ENCODE assay signal across 8 cellular contexts in the genomic region with DNA sequence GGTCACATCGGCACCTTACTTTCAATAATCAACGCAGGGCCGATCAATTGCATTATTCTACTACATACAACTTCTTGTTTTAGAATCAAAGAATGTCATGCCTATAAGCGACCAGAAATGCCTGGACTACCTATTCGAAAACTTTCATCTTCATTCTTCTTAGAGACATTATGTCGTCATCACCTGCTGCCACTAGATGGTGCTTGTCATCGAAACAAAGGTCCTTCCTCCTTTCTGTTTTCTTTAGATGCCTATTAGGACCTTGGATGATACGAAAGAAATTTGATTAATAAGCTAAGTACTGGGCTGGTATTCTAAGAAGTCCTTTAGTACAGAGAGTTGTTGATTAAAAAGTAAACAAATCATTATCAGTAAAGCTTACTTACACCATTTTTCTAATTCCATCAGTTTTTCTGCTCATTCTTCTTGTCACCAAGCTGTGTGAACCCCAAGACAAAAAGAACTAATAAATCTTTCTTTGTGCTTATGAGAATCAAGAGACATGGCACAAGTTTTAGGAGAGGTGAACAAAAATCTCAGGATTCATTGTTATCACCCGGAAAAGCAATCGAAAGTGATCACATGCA.
A peak's percentile ranks its signal among the peaks of the same experiment; 100 is the strongest.
DNase-seq lines count a peak whose midpoint lies in the region; ATAC-seq lines count a peak whose summit lies in the region.

No MANE protein-coding gene starts in this region.

- CTCF ChIA-PET in activated CD8-positive, alpha-beta memory T cell treated with anti-CD3 and anti-CD28 coated beads, Interleukin-2, amount 10 ng/mL, durations not matched to agents 7 days and 5 days (lab: Charles Lee), result interaction anchor here (0.6 to 2.2 kb wide), 11 partner anchors 11 to 576 kb away, joined by 3 to 11 read pairs (median 4); no protein-coding TSS in a partner anchor

- H3K4me1 Mint-ChIP-seq in activated CD8-positive, alpha-beta memory T cell treated with anti-CD3 and anti-CD28 coated beads, Interleukin-2, amount 10 ng/mL, durations not matched to agents 7 days and 5 days, result peaks cover 25% of the 10 kb centered on the region
- H3K4me1 Mint-ChIP-seq in stimulated activated naive B cell treated with anti-CD40 and anti-IgM and Interleukin-4, amounts not matched to agents 10 μg/mL and 1 μg/mL and 100 μg/mL, for 72 hours, result peaks cover 13 to 24% of the 10 kb centered on the region in 2 donors

- no peaks in the 10 kb centered on the region for H3K36me3 Mint-ChIP-seq in activated CD8-positive, alpha-beta memory T cell treated with anti-CD3 and anti-CD28 coated beads, Interleukin-2, amount 10 ng/mL, durations not matched to agents 7 days and 5 days
- no peaks in the 10 kb centered on the region for H3K36me3 Mint-ChIP-seq in stimulated activated naive B cell treated with anti-CD40 and anti-IgM and Interleukin-4, amounts not matched to agents 10 μg/mL and 1 μg/mL and 100 μg/mL, for 72 hours

- H3K4me3 Mint-ChIP-seq in activated CD8-positive, alpha-beta memory T cell treated with anti-CD3 and anti-CD28 coated beads, Interleukin-2, amount 10 ng/mL, durations not matched to agents 7 days and 5 days, result no peak overlapping the region
- H3K4me3 Mint-ChIP-seq in stimulated activated naive B cell treated with anti-CD40 and anti-IgM and Interleukin-4, amounts not matched to agents 10 μg/mL and 1 μg/mL and 100 μg/mL, for 72 hours, result no peak overlapping the region

- DNase-seq in activated CD8-positive, alpha-beta memory T cell treated with anti-CD3 and anti-CD28 coated beads, Interleukin-2, amount 10 ng/mL, durations not matched to agents 7 days and 5 days, result peak; percentile 61
- no peak for DNase-seq in activated CD8-positive, alpha-beta memory T cell treated with anti-CD3 and anti-CD28 coated beads for 24 hours
- DNase-seq in HT1080 (ENCODE audit: low read depth) (peak; percentile 49), RKO (ENCODE audit: low spot score) (peak; percentile 74), T47D (ENCODE audit: low read depth in 1 of 2, low spot score in 1 of 2) (peak; percentile 69 to 85), kidney tubule cell (ENCODE audit: low spot score) (peak; percentile 62)
- DNase-seq in stimulated activated naive B cell treated with anti-CD40 and anti-IgM and Interleukin-4, amounts not matched to agents 10 μg/mL and 1 μg/mL and 100 μg/mL, for 72 hours, result peak; percentile 13

- H3K9me3 Mint-ChIP-seq in activated CD8-positive, alpha-beta memory T cell treated with anti-CD3 and anti-CD28 coated beads, Interleukin-2, amount 10 ng/mL, durations not matched to agents 7 days and 5 days (ENCODE audit: low read depth), result no peaks in the 10 kb centered on the region
- no peaks in the 10 kb centered on the region for H3K9me3 Mint-ChIP-seq in stimulated activated naive B cell treated with anti-CD40 and anti-IgM and Interleukin-4, amounts not matched to agents 10 μg/mL and 1 μg/mL and 100 μg/mL, for 72 hours

- no peak overlapping the region for H3K27ac Mint-ChIP-seq in activated CD8-positive, alpha-beta memory T cell treated with anti-CD3 and anti-CD28 coated beads, Interleukin-2, amount 10 ng/mL, durations not matched to agents 7 days and 5 days
- no peak overlapping the region for H3K27ac Mint-ChIP-seq in stimulated activated naive B cell treated with anti-CD40 and anti-IgM and Interleukin-4, amounts not matched to agents 10 μg/mL and 1 μg/mL and 100 μg/mL, for 72 hours

- in situ Hi-C loops in T47D (cut with HindIII; ENCODE audit: low pct_unique_long_range_greater_than_20kb, low sequenced_read_pairs), result no loop called here

- ATAC-seq in activated CD8-positive, alpha-beta memory T cell treated with anti-CD3 and anti-CD28 coated beads, Interleukin-2, amount 10 ng/mL, durations not matched to agents 7 days and 5 days, result no peak
- peak; percentile 64 for ATAC-seq in GM21528 (IDR thresholded peaks at IDR 0.05; ENCODE audit: low FRiP score, unreplicated experiment)
- peak; percentile 43 to 57 for ATAC-seq in stimulated activated naive B cell treated with anti-CD40 and anti-IgM and Interleukin-4, amounts not matched to agents 10 μg/mL and 1 μg/mL and 100 μg/mL, for 72 hours (replicated peaks)

- peaks cover 35% of the 10 kb centered on the region for H3K27me3 Mint-ChIP-seq in activated CD8-positive, alpha-beta memory T cell treated with anti-CD3 and anti-CD28 coated beads, Interleukin-2, amount 10 ng/mL, durations not matched to agents 7 days and 5 days
- H3K27me3 Mint-ChIP-seq in stimulated activated naive B cell treated with anti-CD40 and anti-IgM and Interleukin-4, amounts not matched to agents 10 μg/mL and 1 μg/mL and 100 μg/mL, for 72 hours, result peaks cover 18 to 29% of the 10 kb centered on the region in 2 donors
